In genomic region chr1:161038523-161039153, GRCh38 we compare ENCODE assay signal across 8 cellular contexts. TPM values are rescaled to one million over a fixed set of nuclear protein-coding genes. Genes with fewer than 3 reads are reported as not detected.
DNase-seq lines count a peak whose midpoint lies in the region; ATAC-seq, FAIRE-seq and TF ChIP-seq lines count a peak whose summit lies in the region.

TSS of gene TSTD1 (minus strand) at chr1:161038964. CDS start at chr1:161038889, 75 bp downstream.

- H3K27ac ChIP-seq in dorsolateral prefrontal cortex, result peak within 1 kb of the TSS in 14 of 59 donors; percentile 2 to 77 (median 42)

- H3K27me3 ChIP-seq in dorsolateral prefrontal cortex, result no peaks in the 10 kb centered on the region

- H3K4me3 ChIP-seq in dorsolateral prefrontal cortex, result peak within 1 kb of the TSS; percentile 3 to 71 (median 54)

- DNase-seq in GM12892 (ENCODE audit: insufficient read length) (peak; percentile 92), NCI-H2081 treated with DMSO at 0.1 percent for 48 hours (lab: John Stamatoyannopoulos, UW) (peak; percentile 30), dorsolateral prefrontal cortex (peak in 8 of 10 donors; percentile 31 to 74 (median 54)), middle frontal gyrus (ENCODE audit: extremely low spot score, low spot score) (peak; percentile 34), UCSD-AML1 (lab: John Stamatoyannopoulos, UW; ENCODE audit: unreplicated experiment) (no peak)
- DNase-seq in activated CD4-positive, alpha-beta T cell treated with anti-CD3 and anti-CD28 coated beads, Interleukin-2, amount 50 U/mL, for 1 hour, result peak; percentile 83
- peak; percentile 76 to 78 for DNase-seq in stimulated activated CD8-positive, alpha-beta memory T cell treated with anti-CD3 and anti-CD28 coated beads, Interleukin-15, amount 100 ng/mL, for 4 hours (ENCODE audit: low read depth in 2 of 2)

- FAIRE-seq in GM12892 (lab: Jason Lieb, UNC), result peak; percentile 93

- ATAC-seq in HG02763 (IDR thresholded peaks at IDR 0.05; ENCODE audit: unreplicated experiment), result peak; percentile 76

- TF ChIP-seq CTCF in dorsolateral prefrontal cortex (IDR thresholded peaks at IDR 0.05 in 54 of 56, conservative IDR thresholded peaks at IDR 0.05 in 2 of 56; ENCODE audit: low read depth in 1 of 56, partially characterized antibody in 56 of 56), result no peak

- intact Hi-C loops in dorsolateral prefrontal cortex (cut with DNase I), result no loop called here

- peak; percentile 81 for TF ChIP-seq POLR2A in GM12892 (IDR thresholded peaks at IDR 0.05; ENCODE audit: low read depth, low read length)

RNA-seq across cellular contexts. Expression of gene TSTD1, which starts in this region (rescaled TPM):
- 100 TPM for polyA plus RNA-seq in GM12892 (2012; ENCODE audit: missing spikeins)
- total RNA-seq in dorsolateral prefrontal cortex, result 10 to 100 TPM in 115 of 120 experiments, 1 to 10 TPM in 5; 5.0 to 39.7 (median 19.9) TPM
